27 cellular contexts compared by ENCODE assay signal in genomic region chr1:41315482-41315823, GRCh38. TPM values are rescaled to one million over a fixed set of nuclear protein-coding genes. Genes with fewer than 3 reads are reported as not detected.
DNase-seq lines count a peak whose midpoint lies in the region; ATAC-seq, FAIRE-seq and TF ChIP-seq lines count a peak whose summit lies in the region.
"Had no signal": no experiment of that assay in that cellular context is flagged by ENCODE, and none has a peak within 500 bp of the region (broad histone marks: within the 10 kb centered on the region; RNA-seq: fewer than 3 reads in every experiment).

No MANE protein-coding gene starts in this region.

- H3K27me3 Mint-ChIP-seq in astrocyte (ENCODE audit: low read depth, unreplicated experiment), result peaks cover 22% of the 10 kb centered on the region

- H3K4me1 ChIP-seq in astrocyte (ENCODE audit: insufficient read depth, low read length), result peaks cover 8% of the 10 kb centered on the region

- no peaks in the 10 kb centered on the region for H3K36me3 Mint-ChIP-seq in astrocyte (ENCODE audit: low read depth, unreplicated experiment)
- H3K36me3 Mint-ChIP-seq: activated naive CD4-positive, alpha-beta T cell treated with anti-CD3 and anti-CD28 coated beads, Interleukin-2, amount 50 U/mL, for 72 hours; mesothelial cell of epicardium; natural killer cell; WTC11 had no signal

- H2AFZ ChIP-seq in astrocyte (ENCODE audit: low read depth, low read length), result no peak overlapping the region
- H2AFZ ChIP-seq: PC-9 had no signal

- H3K9me3 ChIP-seq in astrocyte (ENCODE audit: insufficient read depth, low read depth, low read length), result no peaks in the 10 kb centered on the region
- H3K9me3 ChIP-seq: left ventricle myocardium inferior, pancreas, right atrium auricular region, thoracic aorta had no signal

- no peaks in the 10 kb centered on the region for H4K20me1 ChIP-seq in astrocyte (ENCODE audit: insufficient read depth, low read length)

- peak overlapping the region; percentile 40 for H3K4me2 ChIP-seq in astrocyte (ENCODE audit: low read length)
- H3K4me2 ChIP-seq: PC-9 had no signal

- no peak overlapping the region for H3K27ac Mint-ChIP-seq in astrocyte (ENCODE audit: unreplicated experiment)
- H3K27ac Mint-ChIP-seq: activated naive CD4-positive, alpha-beta T cell treated with anti-CD3 and anti-CD28 coated beads, Interleukin-2, amount 50 U/mL, for 72 hours; activated T-helper 17 cell treated with anti-CD3 and anti-CD28 coated beads, Interleukin-2, amount 50 U/mL, for 72 hours; mesothelial cell of epicardium; natural killer cell; WTC11 had no signal

- no peak for TF ChIP-seq CTCF in astrocyte (IDR thresholded peaks at IDR 0.05; ENCODE audit: insufficient read depth, low read depth, low read length)

- no peak overlapping the region for H3K27ac ChIP-seq in astrocyte (ENCODE audit: low read depth, low read length)
- H3K27ac ChIP-seq: left ventricle myocardium inferior, pancreas, PC-9, right atrium auricular region, thoracic aorta had no signal

- no peak overlapping the region for H3K4me3 Mint-ChIP-seq in astrocyte (ENCODE audit: unreplicated experiment)
- H3K4me3 Mint-ChIP-seq: activated T-helper 17 cell treated with anti-CD3 and anti-CD28 coated beads, Interleukin-2, amount 50 U/mL, for 72 hours; mesothelial cell of epicardium; natural killer cell; WTC11 had no signal

- H3K9me3 Mint-ChIP-seq in astrocyte (ENCODE audit: unreplicated experiment), result peaks cover 3% of the 10 kb centered on the region
- H3K9me3 Mint-ChIP-seq: activated naive CD4-positive, alpha-beta T cell treated with anti-CD3 and anti-CD28 coated beads, Interleukin-2, amount 50 U/mL, for 72 hours; activated T-helper 17 cell treated with anti-CD3 and anti-CD28 coated beads, Interleukin-2, amount 50 U/mL, for 72 hours; mesothelial cell of epicardium; natural killer cell; WTC11 had no signal

- intact Hi-C loops in left colon (cut with DNase I, micrococcal nuclease), result no loop called here

- no peaks in the 10 kb centered on the region for H3K79me2 ChIP-seq in astrocyte (ENCODE audit: insufficient read depth, low read length)

- peak; percentile 6 for DNase-seq in activated CD8-positive, alpha-beta memory T cell treated with anti-CD3 and anti-CD28 coated beads, Interleukin-2, amount 50 U/mL, for 48 hours
- no peak for DNase-seq in activated CD8-positive, alpha-beta memory T cell treated with anti-CD3 and anti-CD28 coated beads, Interleukin-2, amount 50 U/mL, for 4 hours
- DNase-seq in astrocyte (ENCODE audit: low read depth) (no peak), iris pigment epithelial cell (ENCODE audit: low read depth) (peak; percentile 53), urothelium cell line (ENCODE audit: low spot score) (no peak), left colon (no peak)
- DNase-seq: activated CD4-positive, alpha-beta T cell treated with anti-CD3 and anti-CD28 coated beads, Interleukin-2, amount 50 U/mL, for 1 hour; anterior cingulate cortex; central memory CD4-positive, alpha-beta T cell; KG1; left ventricle myocardium inferior; natural killer cell; NCI-H187 treated with DMSO at 0.1 percent for 48 hours; pancreas; PC-9; Right ventricle myocardium superior; stimulated activated naive CD4-positive, alpha-beta T cell treated with Interleukin-2 at 50 U/mL for 16 hours had no signal

- H3K36me3 ChIP-seq in astrocyte (ENCODE audit: insufficient read depth, low read length), result no peaks in the 10 kb centered on the region
- H3K36me3 ChIP-seq: left ventricle myocardium inferior, pancreas, right atrium auricular region, thoracic aorta had no signal

- H3K4me1 Mint-ChIP-seq in astrocyte (ENCODE audit: low read depth, unreplicated experiment), result peaks cover 29% of the 10 kb centered on the region

- FAIRE-seq in astrocyte (lab: Jason Lieb, UNC), result no peak
- FAIRE-seq in urothelium cell line (lab: Jason Lieb, UNC), result peak; percentile 98
- FAIRE-seq: endothelial cell of umbilical vein, pancreas had no signal

- H3K4me3 ChIP-seq in astrocyte (ENCODE audit: insufficient read depth, low read depth, low read length), result no peak overlapping the region
- H3K4me3 ChIP-seq: left ventricle myocardium inferior, pancreas, PC-9, right atrium auricular region, thoracic aorta had no signal

- H3K9ac ChIP-seq in astrocyte (ENCODE audit: low read length), result no peak overlapping the region

- no peak for ATAC-seq in HG03571 (IDR thresholded peaks at IDR 0.05; ENCODE audit: unreplicated experiment)
- ATAC-seq in HG02938 (IDR thresholded peaks at IDR 0.05; ENCODE audit: unreplicated experiment), result no peak
- no peak for ATAC-seq in left colon
- ATAC-seq: activated naive CD4-positive, alpha-beta T cell treated with anti-CD3 and anti-CD28 coated beads, Interleukin-2, amount 50 U/mL, for 72 hours; activated T-helper 17 cell treated with anti-CD3 and anti-CD28 coated beads, Interleukin-2, amount 50 U/mL, for 72 hours; natural killer cell; pancreas had no signal

- no peaks in the 10 kb centered on the region for H3K27me3 ChIP-seq in astrocyte (ENCODE audit: insufficient read depth, low read length)
- H3K27me3 ChIP-seq: pancreas, right atrium auricular region had no signal

RNA-seq across cellular contexts. Expression of gene FOXO6, which starts 45.8 kb away (rescaled TPM):
- total RNA-seq in astrocyte, result 1.2 TPM in 2 replicates
- under 1 TPM; 0.52 to 0.75 TPM for total RNA-seq in left colon
- total RNA-seq: fibroblast of villous mesenchyme had no signal

Comparison
In these comparisons a context has a peak if more than half of its experiments do, and no peak if none do; other contexts are left out.
1. DNase-seq: peak in activated CD8-positive, alpha-beta memory T cell treated with anti-CD3 and anti-CD28 coated beads, Interleukin-2, amount 50 U/mL, for 48 hours (single experiment) and iris pigment epithelial cell (single experiment); none in activated CD8-positive, alpha-beta memory T cell treated with anti-CD3 and anti-CD28 coated beads, Interleukin-2, amount 50 U/mL, for 4 hours (single experiment), astrocyte (single experiment), urothelium cell line (single experiment) and left colon (0 of 2).